ENCODE assay signal across 10 cellular contexts in genomic region chr5:61534481-61535267, GRCh38.
DNase-seq lines count a peak whose midpoint lies in the region; ATAC-seq and TF ChIP-seq lines count a peak whose summit lies in the region.
"Had no signal": no experiment of that assay in that cellular context is flagged by ENCODE, and none has a peak within 500 bp of the region (broad histone marks: within the 10 kb centered on the region; RNA-seq: fewer than 3 reads in every experiment).

No MANE protein-coding gene starts in this region.

- no peaks in the 10 kb centered on the region for H3K27me3 ChIP-seq in CD4-positive, alpha-beta memory T cell (ENCODE audit: insufficient read depth, low read length)
- H3K27me3 ChIP-seq in MM.1S (replicated peaks; ENCODE audit: insufficient read depth, low read length): no peaks in the 10 kb centered on the region
- H3K27me3 ChIP-seq in ovary: no peaks in the 10 kb centered on the region

- H3F3A ChIP-seq in MM.1S (ENCODE audit: insufficient read depth, low read length): no peaks in the 10 kb centered on the region

- H3K4me3 ChIP-seq in CD4-positive, alpha-beta memory T cell (ENCODE audit: low read length in 2 of 2): no peak overlapping the region
- H3K4me3 ChIP-seq in MM.1S (ENCODE audit: low read length): no peak overlapping the region
- H3K4me3 ChIP-seq in ovary: no peak overlapping the region

- no peaks in the 10 kb centered on the region for H3K27me3 Mint-ChIP-seq in CD4-positive, alpha-beta memory T cell
- H3K27me3 Mint-ChIP-seq in endothelial cell (ENCODE audit: unreplicated experiment): peaks cover 8% of the 10 kb centered on the region

- no peak overlapping the region for H2AFZ ChIP-seq in MM.1S (ENCODE audit: low read length)

- H3K9me3 Mint-ChIP-seq in CD4-positive, alpha-beta memory T cell: peaks cover 0 to 12% (median 8%) of the 10 kb centered on the region in 8 donors
- H3K9me3 Mint-ChIP-seq in endothelial cell (ENCODE audit: unreplicated experiment): no peaks in the 10 kb centered on the region
- H3K9me3 Mint-ChIP-seq: HFFc6 had no signal

- no peak overlapping the region for H3K4me2 ChIP-seq in MM.1S (ENCODE audit: low read depth, low read length)

- TF ChIP-seq POLR2A in ovary (IDR thresholded peaks at IDR 0.05): no peak

- no peaks in the 10 kb centered on the region for H4K20me1 ChIP-seq in MM.1S (ENCODE audit: insufficient read depth, low read length)

- H3K9me3 ChIP-seq in CD4-positive, alpha-beta memory T cell (ENCODE audit: control insufficient read depth in 1 of 2, low read length in 2 of 2): no peaks in the 10 kb centered on the region
- H3K9me3 ChIP-seq in MM.1S (replicated peaks; ENCODE audit: insufficient read depth, low read length): no peaks in the 10 kb centered on the region
- no peaks in the 10 kb centered on the region for H3K9me3 ChIP-seq in ovary

- ATAC-seq in GM19043 (IDR thresholded peaks at IDR 0.05; ENCODE audit: low read depth, unreplicated experiment) (peak; percentile 86), HG02870 (IDR thresholded peaks at IDR 0.05; ENCODE audit: unreplicated experiment) (peak; percentile 90)

- 95 to 96% (median 95%) methylated on average over 5 of the region's 5 CpGs for WGBS in ovary, 3 donors

- TF ChIP-seq CTCF in MM.1S (IDR thresholded peaks at IDR 0.05; ENCODE audit: low read length) (no peak), endothelial cell (IDR thresholded peaks at IDR 0.05; ENCODE audit: unreplicated experiment) (no peak), ovary (IDR thresholded peaks at IDR 0.05) (no peak)

- DNase-seq in CD4-positive, alpha-beta memory T cell: peak in 3 of 5 donors; percentile 0 to 2 (median 1)
- DNase-seq in MM.1S (peak; percentile 63), NCI-H2107 treated with DMSO at 0.1 percent for 48 hours (lab: John Stamatoyannopoulos, UW; ENCODE audit: unreplicated experiment) (no peak), NCI-H1930 (lab: John Stamatoyannopoulos, UW) (no peak), endothelial cell (ENCODE audit: low spot score) (no peak), ovary (no peak)
- DNase-seq: C1 segment of cervical spinal cord, HFFc6 had no signal

- POLR2A ChIA-PET in CD4-positive, alpha-beta memory T cell (lab: Charles Lee; ENCODE audit: partially characterized antibody): no interaction called here

- H3K9ac ChIP-seq in MM.1S (ENCODE audit: low read length): no peak overlapping the region

- no peak overlapping the region for H3K27ac ChIP-seq in CD4-positive, alpha-beta memory T cell (ENCODE audit: low read depth, low read length)
- peak overlapping the region; percentile 43; the same call in 1 of the 2 replicates for H3K27ac ChIP-seq in MM.1S (ENCODE audit: low read length)
- H3K27ac ChIP-seq in ovary: no peak overlapping the region

- peaks cover 12% of the 10 kb centered on the region for H3K4me1 ChIP-seq in CD4-positive, alpha-beta memory T cell (ENCODE audit: insufficient read depth, low read length)
- H3K4me1 ChIP-seq in MM.1S (ENCODE audit: low read length) (peaks cover 14% of the 10 kb centered on the region; the same call in 1 of the 2 replicates), ovary (ENCODE audit: insufficient read depth) (no peaks in the 10 kb centered on the region)

- CTCF ChIA-PET in CD4-positive, alpha-beta memory T cell (lab: Charles Lee; ENCODE audit: partially characterized antibody): no interaction called here

- H3K4me3 Mint-ChIP-seq in CD4-positive, alpha-beta memory T cell: peak overlapping the region in 3 of 8 donors; percentile 8 to 35 (median 22)
- H3K4me3 Mint-ChIP-seq in endothelial cell (ENCODE audit: unreplicated experiment): no peak overlapping the region
- H3K4me3 Mint-ChIP-seq: HFFc6 had no signal

- intact Hi-C loops in CD4-positive, alpha-beta memory T cell (cut with micrococcal nuclease): no loop called here
- intact Hi-C loops in ovary (cut with DNase I): no loop called here

- H3K9me2 ChIP-seq in MM.1S (replicated peaks; ENCODE audit: insufficient read depth, low read length): no peaks in the 10 kb centered on the region

- no peak for TF ChIP-seq EP300 in ovary (IDR thresholded peaks at IDR 0.05)

- peaks cover 3 to 9% (median 5%) of the 10 kb centered on the region in 4 donors for H3K4me1 Mint-ChIP-seq in CD4-positive, alpha-beta memory T cell
- no peaks in the 10 kb centered on the region for H3K4me1 Mint-ChIP-seq in endothelial cell (ENCODE audit: unreplicated experiment)

- peak overlapping the region in 3 of 7 donors; percentile 9 to 57 (median 27) for H3K27ac Mint-ChIP-seq in CD4-positive, alpha-beta memory T cell
- no peak overlapping the region for H3K27ac Mint-ChIP-seq in endothelial cell (ENCODE audit: unreplicated experiment)
- H3K27ac Mint-ChIP-seq: HFFc6 had no signal

- H3K79me2 ChIP-seq in MM.1S (ENCODE audit: low read length): no peaks in the 10 kb centered on the region

- peaks cover 75 to 78% of the 10 kb centered on the region in 2 donors for H3K36me3 Mint-ChIP-seq in CD4-positive, alpha-beta memory T cell
- peaks cover 51% of the 10 kb centered on the region for H3K36me3 Mint-ChIP-seq in endothelial cell (ENCODE audit: low read depth, unreplicated experiment)

- no peaks in the 10 kb centered on the region for H3K36me3 ChIP-seq in CD4-positive, alpha-beta memory T cell (ENCODE audit: insufficient read depth, low read length)
- no peaks in the 10 kb centered on the region for H3K36me3 ChIP-seq in MM.1S (replicated peaks; ENCODE audit: insufficient read depth, low read length)
- no peaks in the 10 kb centered on the region for H3K36me3 ChIP-seq in ovary

Comparison
In these comparisons a context has a peak if more than half of its experiments do, and no peak if none do; other contexts are left out.
1. DNase-seq: peak in CD4-positive, alpha-beta memory T cell (3 of 5) and MM.1S (single experiment); none in NCI-H2107 treated with DMSO at 0.1 percent for 48 hours (single experiment), NCI-H1930 (0 of 2), endothelial cell (single experiment) and ovary (0 of 5).